Comparison of ENCODE assay signal across 8 cellular contexts in genomic region chr7:29810813-29811482, GRCh38. TPM values are rescaled to one million over a fixed set of nuclear protein-coding genes. Genes with fewer than 3 reads are reported as not detected.
"Had no signal": no experiment of that assay in that cellular context is flagged by ENCODE, and none has a peak within 500 bp of the region (broad histone marks: within the 10 kb centered on the region; RNA-seq: fewer than 3 reads in every experiment).

No MANE protein-coding gene starts in this region.

- H3K36me3 ChIP-seq: HAP-1 had no signal

- H3K4me3 ChIP-seq: GM23248, HAP-1 had no signal

- H3K9me3 ChIP-seq: HAP-1 had no signal

- H3K27ac ChIP-seq: GM23248, KMS-11 had no signal

- DNase-seq: GM23248, GOT3, H7, IMR-90, KBM-7 had no signal

RNA-seq across cellular contexts. Expression of gene WIPF3, which starts 4.6 kb away (rescaled TPM):
- total RNA-seq: GM23248, H4, IMR-90 had no signal
- polyA plus RNA-seq: GM23248, IMR-90 had no signal
